Comparison of ENCODE assay signal across 1 cellular context in genomic region chr16:30651124-30652004, GRCh38.
TF ChIP-seq lines count a peak whose summit lies in the region.

No MANE protein-coding gene starts in this region.

TF ChIP-seq in HepG2, 621 proteins besides CTCF, POLR2A, EP300 and RAD21 (continued from another document):
- TF ChIP-seq ZNF770 (CRISPR knock-in tag; IDR thresholded peaks at IDR 0.05) (peak; percentile 23; the same call in 1 of the 2 replicates), THAP9 (CRISPR knock-in tag; IDR thresholded peaks at IDR 0.05; ENCODE audit: borderline replicate concordance) (no peak), LBX2 (CRISPR knock-in tag; IDR thresholded peaks at IDR 0.05; ENCODE audit: borderline replicate concordance) (0 out of 2 replicates have a peak, but pooled peaks have one; percentile 66), FIP1L1 (IDR thresholded peaks at IDR 0.05; ENCODE audit: borderline replicate concordance, insufficient read depth, low read depth, low read length) (no peak), PPARG (CRISPR knock-in tag; conservative IDR thresholded peaks at IDR 0.05) (peak; percentile 57; the same call in 1 of the 2 replicates), MLX (CRISPR knock-in tag; IDR thresholded peaks at IDR 0.05) (0 out of 2 replicates have a peak, but pooled peaks have one; percentile 12), GRHL1 (CRISPR knock-in tag; conservative IDR thresholded peaks at IDR 0.05) (no peak), ASH2L (IDR thresholded peaks at IDR 0.05; ENCODE audit: insufficient read length, low read depth, low read length) (peak; percentile 70), RFXANK (CRISPR knock-in tag; IDR thresholded peaks at IDR 0.05) (no peak), ZNF3 (CRISPR knock-in tag; IDR thresholded peaks at IDR 0.05) (no peak), ZNF775 (CRISPR knock-in tag; IDR thresholded peaks at IDR 0.05; ENCODE audit: borderline replicate concordance) (no peak), TBX2 (CRISPR knock-in tag; IDR thresholded peaks at IDR 0.05; ENCODE audit: borderline replicate concordance) (no peak), AGO1 (IDR thresholded peaks at IDR 0.05; ENCODE audit: low read depth, low read length, poor library complexity, severe bottlenecking) (peak; percentile 3), ZBTB34 (CRISPR knock-in tag; IDR thresholded peaks at IDR 0.05) (no peak), ZNF709 (CRISPR knock-in tag; IDR thresholded peaks at IDR 0.05) (peak; percentile 85; the same call in 1 of the 2 replicates), ZBTB33 (CRISPR knock-in tag; IDR thresholded peaks at IDR 0.05) (0 out of 2 replicates have a peak, but pooled peaks have one; percentile 6), ZNF10 (CRISPR knock-in tag; IDR thresholded peaks at IDR 0.05; ENCODE audit: borderline replicate concordance, low read depth) (no peak), ZFP36 (IDR thresholded peaks at IDR 0.05; ENCODE audit: borderline replicate concordance, low read depth, low read length, partially characterized antibody) (no peak), HDAC2 (CRISPR knock-in tag; IDR thresholded peaks at IDR 0.05) (no peak; the same call in 1 of the 2 replicates), FUBP1 (CRISPR knock-in tag; IDR thresholded peaks at IDR 0.05; ENCODE audit: borderline replicate concordance) (no peak), HCFC1 (IDR thresholded peaks at IDR 0.05; ENCODE audit: low read depth, low read length) (peak; percentile 39), MXD3 (CRISPR knock-in tag; IDR thresholded peaks at IDR 0.05) (peak; percentile 76; the same call in 1 of the 2 replicates), ZZZ3 (CRISPR knock-in tag; IDR thresholded peaks at IDR 0.05; ENCODE audit: borderline replicate concordance) (no peak), KAT8 (CRISPR knock-in tag; IDR thresholded peaks at IDR 0.05) (peak; percentile 66), NCOA1 (CRISPR knock-in tag; IDR thresholded peaks at IDR 0.05) (peak; percentile 12; the same call in 1 of the 2 replicates), JARID2 (CRISPR knock-in tag; IDR thresholded peaks at IDR 0.05; ENCODE audit: insufficient replicate concordance) (no peak), GMEB2 (CRISPR knock-in tag; IDR thresholded peaks at IDR 0.05; ENCODE audit: low read depth) (no peak), HNRNPL (IDR thresholded peaks at IDR 0.05; ENCODE audit: low read depth, low read length) (0 out of 2 replicates have a peak, but pooled peaks have one; percentile 67), RXRA (CRISPR knock-in tag; IDR thresholded peaks at IDR 0.05) (peak; percentile 6; the same call in 1 of the 2 replicates), NR2F1 (CRISPR knock-in tag; IDR thresholded peaks at IDR 0.05) (no peak)
TF ChIP-seq in HepG2: peak in this region for 144.
